Comparison of ENCODE assay signal across 24 cellular contexts in the genomic region with DNA sequence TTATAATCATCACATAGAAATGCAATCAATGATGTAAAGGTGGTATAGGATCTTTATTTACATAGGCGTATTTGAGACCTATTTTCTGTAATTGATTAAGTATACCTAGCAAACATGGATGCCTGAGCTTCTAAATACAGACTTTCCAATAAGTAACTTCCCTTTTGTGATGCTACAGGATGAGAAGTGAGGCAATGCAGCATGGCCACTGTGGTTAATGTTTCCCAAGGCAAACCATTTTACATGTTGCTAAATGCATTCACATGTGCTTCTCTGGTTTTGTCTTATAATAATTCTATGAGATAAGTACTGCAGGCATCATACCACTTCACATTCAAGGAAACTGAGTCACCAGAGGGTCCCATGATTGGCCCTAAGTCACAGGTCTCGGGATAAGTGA. TPM values are rescaled to one million over a fixed set of nuclear protein-coding genes. Genes with fewer than 3 reads are reported as not detected.
"Had no signal": no experiment of that assay in that cellular context is flagged by ENCODE, and none has a peak within 500 bp of the region (broad histone marks: within the 10 kb centered on the region; RNA-seq: fewer than 3 reads in every experiment).

No MANE protein-coding gene starts in this region.

- ATAC-seq: activated CD8-positive, alpha-beta memory T cell treated with anti-CD3 and anti-CD28 coated beads, Interleukin-2, amount 10 ng/mL, durations not matched to agents 7 days and 5 days; activated CD8-positive, alpha-beta T cell treated with anti-CD3 and anti-CD28 coated beads for 36 hours; activated naive CD8-positive, alpha-beta T cell treated with anti-CD3 and anti-CD28 coated beads, Interleukin-2, amount 50 U/mL, for 24 hours; heart left ventricle; left colon; natural killer cell treated with Interleukin-12 subunit alpha and Interleukin-12 subunit beta and Interleukin-15 and Interleukin-18, amount 100 ng/mL, for 72 hours; pancreas; psoas muscle; right cardiac atrium had no signal

- H3K27ac ChIP-seq: epithelial cell of prostate, heart left ventricle, pancreas, psoas muscle, thyroid gland, WERI-Rb-1 had no signal

- H3K9me3 ChIP-seq: heart left ventricle, pancreas, psoas muscle, thyroid gland had no signal

- H3K4me3 ChIP-seq: heart left ventricle, pancreas, psoas muscle, thyroid gland had no signal

- H3K4me1 ChIP-seq: heart left ventricle, pancreas, psoas muscle, thyroid gland had no signal

- H3K27me3 ChIP-seq: heart left ventricle, pancreas, thyroid gland had no signal

- DNase-seq: activated CD4-positive, alpha-beta T cell treated with anti-CD3 and anti-CD28 coated beads, Interleukin-2, amount 10 ng/mL, durations not matched to agents 7 days and 5 days; activated CD4-positive, CD25-positive, alpha-beta regulatory T cell treated with anti-CD3 and anti-CD28 coated beads, Interleukin-2, amount 50 U/mL, for 72 hours; activated CD8-positive, alpha-beta memory T cell treated with anti-CD3 and anti-CD28 coated beads, Interleukin-2, amount 10 ng/mL, durations not matched to agents 7 days and 5 days; activated CD8-positive, alpha-beta T cell treated with anti-CD3 and anti-CD28 coated beads for 36 hours; activated gamma-delta T cell; activated naive CD4-positive, alpha-beta T cell treated with anti-CD3 and anti-CD28 coated beads, Interleukin-2, amount 50 U/mL, for 16 hours; activated naive CD8-positive, alpha-beta T cell treated with anti-CD3 and anti-CD28 coated beads, Interleukin-2, amount 50 U/mL, for 24 hours; activated T-cell treated with anti-CD3 and anti-CD28 coated beads for 4 hours; cerebellar nuclear complex; cortex of kidney; heart left ventricle; islet precursor cell; left colon; pancreas; psoas muscle; right cardiac atrium; stimulated activated CD4-positive, alpha-beta T cell treated with anti-CD3 and anti-CD28 coated beads, Interleukin-4, amount 100 ng/mL, for 24 hours; substantia nigra; thyroid gland; WERI-Rb-1 had no signal

RNA-seq across cellular contexts. Expression of a gene that starts 35.7 kb away (rescaled TPM):
- total RNA-seq: activated CD4-positive, alpha-beta T cell treated with anti-CD3 and anti-CD28 coated beads, Interleukin-2, amount 10 ng/mL, durations not matched to agents 7 days and 5 days; activated CD8-positive, alpha-beta memory T cell treated with anti-CD3 and anti-CD28 coated beads, Interleukin-2, amount 10 ng/mL, durations not matched to agents 7 days and 5 days; activated CD8-positive, alpha-beta T cell treated with anti-CD3 and anti-CD28 coated beads for 36 hours; activated T-helper 1 cell treated with anti-CD3 and anti-CD28 coated beads, Interleukin-12 subunit alpha, Interleukin-12 subunit beta, Interleukin-2, Interleukin-4 antibody, amounts not matched to agents 30 ng/mL and 10 ng/mL and 1 ng/mL, durations not matched to agents 14 hours and 24 hours and 36 hours; natural killer cell treated with Interleukin-12 subunit alpha and Interleukin-12 subunit beta and Interleukin-15 and Interleukin-18, amount 100 ng/mL, for 72 hours; ureter had no signal
